Comparison of ENCODE assay signal across 12 cellular contexts in the genomic region with DNA sequence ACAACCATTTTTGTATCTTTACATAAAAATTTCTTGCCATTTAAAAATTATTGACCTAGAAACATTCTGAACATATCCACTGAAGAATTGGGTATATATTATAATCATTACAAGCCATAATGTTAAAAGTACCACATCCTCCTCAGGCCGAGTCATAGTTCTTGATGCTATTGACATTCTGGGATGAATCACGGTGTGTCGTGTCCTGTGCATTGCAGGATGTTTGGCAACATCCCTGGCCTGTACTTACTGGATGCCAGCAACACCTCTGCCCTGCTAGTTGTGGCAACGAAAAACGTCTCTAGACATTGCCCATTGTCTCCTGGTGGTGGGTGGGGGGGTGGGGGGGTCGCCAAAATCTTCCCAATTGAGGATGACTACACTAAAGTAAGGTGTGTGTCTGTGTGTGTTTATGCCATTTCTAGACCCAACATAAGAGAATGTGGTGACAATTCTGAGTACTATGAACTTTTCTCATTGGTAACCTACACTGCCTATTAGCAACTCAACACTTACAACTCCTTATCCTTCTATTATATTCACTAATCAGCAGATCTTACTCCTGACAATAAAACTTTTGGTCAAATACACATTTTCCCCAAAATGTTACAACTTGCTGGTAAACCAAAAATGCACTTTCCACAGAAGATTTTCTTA.
DNase-seq lines count a peak whose midpoint lies in the region; ATAC-seq and TF ChIP-seq lines count a peak whose summit lies in the region.
"Had no signal": no experiment of that assay in that cellular context is flagged by ENCODE, and none has a peak within 500 bp of the region (broad histone marks: within the 10 kb centered on the region; RNA-seq: fewer than 3 reads in every experiment).

No MANE protein-coding gene starts in this region.

- TF ChIP-seq CTCF in activated B cell treated with CpG ODN at 0.5 μM for 24 hours (IDR thresholded peaks at IDR 0.05): no peak
- TF ChIP-seq CTCF in thyroid gland (IDR thresholded peaks at IDR 0.05): no peak
- no peak for TF ChIP-seq CTCF in psoas muscle (IDR thresholded peaks at IDR 0.05)
- no peak for TF ChIP-seq CTCF in ovary (IDR thresholded peaks at IDR 0.05)

- H3K4me3 Mint-ChIP-seq in activated naive CD4-positive, alpha-beta T cell treated with anti-CD3 and anti-CD28 coated beads, Interleukin-2, amount 50 U/mL, for 24 hours: peak overlapping the region; percentile 68
- H3K4me3 Mint-ChIP-seq in activated B cell treated with CpG ODN at 0.5 μM for 24 hours: no peak overlapping the region
- no peak overlapping the region for H3K4me3 Mint-ChIP-seq in immature natural killer cell
- H3K4me3 Mint-ChIP-seq: neural crest cell had no signal

- no peaks in the 10 kb centered on the region for H3K9me3 ChIP-seq in thyroid gland
- no peaks in the 10 kb centered on the region for H3K9me3 ChIP-seq in psoas muscle
- no peaks in the 10 kb centered on the region for H3K9me3 ChIP-seq in ovary

- no peaks in the 10 kb centered on the region for H3K9me3 Mint-ChIP-seq in activated naive CD4-positive, alpha-beta T cell treated with anti-CD3 and anti-CD28 coated beads, Interleukin-2, amount 50 U/mL, for 24 hours
- H3K9me3 Mint-ChIP-seq in activated B cell treated with CpG ODN at 0.5 μM for 24 hours (no peaks in the 10 kb centered on the region), immature natural killer cell (no peaks in the 10 kb centered on the region)
- H3K9me3 Mint-ChIP-seq: neural crest cell had no signal

- H3K4me1 Mint-ChIP-seq in activated naive CD4-positive, alpha-beta T cell treated with anti-CD3 and anti-CD28 coated beads, Interleukin-2, amount 50 U/mL, for 24 hours: peaks cover 91% of the 10 kb centered on the region
- H3K4me1 Mint-ChIP-seq in activated B cell treated with CpG ODN at 0.5 μM for 24 hours (peaks cover 82% of the 10 kb centered on the region), immature natural killer cell (peaks cover 68 to 91% of the 10 kb centered on the region in 2 donors)

- ATAC-seq in activated B cell treated with CpG ODN at 0.5 μM for 24 hours (ENCODE audit: low read depth): no peak
- ATAC-seq in psoas muscle: no peak

- H3K27me3 ChIP-seq in thyroid gland (no peaks in the 10 kb centered on the region), psoas muscle (ENCODE audit: insufficient read depth in 3 of 3, low read length in 2 of 3) (no peaks in the 10 kb centered on the region), ovary (no peaks in the 10 kb centered on the region)

- WGBS in thyroid gland, 2 donors: 64 to 69% methylated on average over 6 of the region's 6 CpGs
- 68 to 85% (median 76%) methylated on average over 6 of the region's 6 CpGs for WGBS in psoas muscle, 3 donors
- 68 to 69% (median 68%) methylated on average over 6 of the region's 6 CpGs for WGBS in ovary, 3 donors

- no peak for DNase-seq in activated naive CD4-positive, alpha-beta T cell (lab: John Stamatoyannopoulos, UW)
- DNase-seq in activated B cell treated with CpG ODN at 0.5 μM for 24 hours: no peak
- no peak for DNase-seq in immature natural killer cell
- DNase-seq in thyroid gland: no peak
- no peak for DNase-seq in NCI-H748 treated with DMSO at 0.1 percent for 48 hours (lab: John Stamatoyannopoulos, UW)
- no peak for DNase-seq in psoas muscle
- no peak for DNase-seq in ovary
- DNase-seq: effector CD4-positive, alpha-beta T cell; NCI-H2227 treated with DMSO at 0.1 percent for 48 hours had no signal

- TF ChIP-seq EP300 in ovary (IDR thresholded peaks at IDR 0.05): no peak

- no peak for TF ChIP-seq POLR2A in thyroid gland (IDR thresholded peaks at IDR 0.05)
- no peak for TF ChIP-seq POLR2A in ovary (IDR thresholded peaks at IDR 0.05)

- no peaks in the 10 kb centered on the region for H3K27me3 Mint-ChIP-seq in activated naive CD4-positive, alpha-beta T cell treated with anti-CD3 and anti-CD28 coated beads, Interleukin-2, amount 50 U/mL, for 24 hours
- H3K27me3 Mint-ChIP-seq in activated B cell treated with CpG ODN at 0.5 μM for 24 hours (no peaks in the 10 kb centered on the region), immature natural killer cell (ENCODE audit: low read depth in 3 of 3) (no peaks in the 10 kb centered on the region)

- intact Hi-C loops in activated B cell treated with CpG ODN at 0.5 μM for 24 hours (cut with micrococcal nuclease): no loop called here
- intact Hi-C loops in thyroid gland (cut with DNase I): no loop called here
- intact Hi-C loops in psoas muscle (cut with DNase I): loop anchor here in 1 of 2 donors (5.0 kb wide), 1 partner anchor 35 kb away; no protein-coding TSS in a partner anchor
- intact Hi-C loops in ovary (cut with DNase I): no loop called here

- H3K27ac ChIP-seq in thyroid gland (peak overlapping the region in 2 of 3 donors; percentile 16 to 38), psoas muscle (no peak overlapping the region), ovary (peak overlapping the region in 1 of 2 donors; percentile 68)
- H3K27ac ChIP-seq: C4-2B had no signal

- peaks cover 36% of the 10 kb centered on the region for H3K36me3 Mint-ChIP-seq in activated naive CD4-positive, alpha-beta T cell treated with anti-CD3 and anti-CD28 coated beads, Interleukin-2, amount 50 U/mL, for 24 hours
- peaks cover 82% of the 10 kb centered on the region for H3K36me3 Mint-ChIP-seq in activated B cell treated with CpG ODN at 0.5 μM for 24 hours (ENCODE audit: low read depth)
- peaks cover 3 to 30% (median 8%) of the 10 kb centered on the region in 3 donors for H3K36me3 Mint-ChIP-seq in immature natural killer cell

- H3K4me1 ChIP-seq in thyroid gland (peaks cover 35 to 44% of the 10 kb centered on the region in 2 donors), psoas muscle (no peaks in the 10 kb centered on the region), ovary (ENCODE audit: insufficient read depth) (peaks cover 19% of the 10 kb centered on the region)

- CTCF ChIA-PET in activated B cell treated with CpG ODN at 0.5 μM for 24 hours (lab: Charles Lee): no interaction called here

- H3K36me3 ChIP-seq in thyroid gland (peaks cover 0 to 2% of the 10 kb centered on the region in 2 donors), psoas muscle (ENCODE audit: insufficient read depth in 1 of 2, low read depth in 1 of 2) (peaks cover 0 to 18% of the 10 kb centered on the region in 2 donors), ovary (no peaks in the 10 kb centered on the region)

- POLR2A ChIA-PET in activated B cell treated with CpG ODN at 0.5 μM for 24 hours (lab: Charles Lee): interaction anchor here (1.3 kb wide), 1 partner anchor 22 kb away, joined by 4 read pairs; no protein-coding TSS in a partner anchor

- H3K4me3 ChIP-seq in thyroid gland (replicated peaks in 1 of 3) (no peak overlapping the region), psoas muscle (no peak overlapping the region), ovary (no peak overlapping the region)

- H3K27ac Mint-ChIP-seq in activated naive CD4-positive, alpha-beta T cell treated with anti-CD3 and anti-CD28 coated beads, Interleukin-2, amount 50 U/mL, for 24 hours: peak overlapping the region; percentile 95
- H3K27ac Mint-ChIP-seq in activated B cell treated with CpG ODN at 0.5 μM for 24 hours (peak overlapping the region; percentile 66), immature natural killer cell (peak overlapping the region in 4 of 6 donors; percentile 0 to 69 (median 34))

Comparison
In these comparisons a context has a peak if more than half of its experiments do, and no peak if none do; other contexts are left out.
1. H3K27ac Mint-ChIP-seq: peak in every context shown above with its lines; median percentile 95 in activated naive CD4-positive, alpha-beta T cell treated with anti-CD3 and anti-CD28 coated beads, Interleukin-2, amount 50 U/mL, for 24 hours; 66 in activated B cell treated with CpG ODN at 0.5 μM for 24 hours; 34 in immature natural killer cell.